In the genomic region with DNA sequence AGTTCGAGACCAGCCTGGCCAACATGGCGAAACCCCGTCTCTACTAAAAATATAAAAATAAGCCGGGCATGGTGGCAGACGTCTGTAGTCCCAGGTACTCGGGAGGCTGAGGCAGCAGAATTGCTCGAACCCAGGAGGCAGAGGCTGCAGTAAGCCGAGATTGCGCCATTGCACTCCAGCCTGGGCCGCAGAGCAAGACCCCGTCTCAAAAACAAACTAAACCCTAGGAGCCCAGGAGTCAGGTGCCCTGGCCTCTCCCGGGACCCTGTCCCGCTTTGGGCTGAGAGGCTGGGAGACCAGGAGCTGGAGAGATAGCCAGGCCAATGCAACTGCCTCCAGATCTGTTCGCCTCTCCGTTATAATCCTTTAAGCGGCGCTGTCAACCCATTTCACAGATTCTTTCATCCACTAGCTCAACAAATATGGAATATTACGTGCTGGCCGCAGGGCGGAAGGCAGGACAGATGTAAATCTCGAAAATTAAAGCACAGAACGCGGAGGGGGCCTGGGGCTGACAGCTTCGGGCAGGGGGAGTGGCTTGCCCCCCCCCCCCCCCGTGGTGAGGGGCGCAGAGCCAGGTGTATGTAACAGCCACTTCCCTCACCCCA, we compare ENCODE assay signal across 13 cellular contexts. TPM values are rescaled to one million over a fixed set of nuclear protein-coding genes. Genes with fewer than 3 reads are reported as not detected.
DNase-seq lines count a peak whose midpoint lies in the region; ATAC-seq and TF ChIP-seq lines count a peak whose summit lies in the region.
"Had no signal": no experiment of that assay in that cellular context is flagged by ENCODE, and none has a peak within 500 bp of the region (broad histone marks: within the 10 kb centered on the region; RNA-seq: fewer than 3 reads in every experiment).

No MANE protein-coding gene starts in this region.

- peaks cover 13% of the 10 kb centered on the region for H3K4me1 Mint-ChIP-seq in GM23338
- H3K4me1 Mint-ChIP-seq in activated T-helper 17 cell treated with anti-CD3 and anti-CD28 coated beads, Interleukin-2, amount 50 U/mL, for 72 hours: peaks cover 3% of the 10 kb centered on the region
- H3K4me1 Mint-ChIP-seq in activated T-helper 1 cell treated with anti-CD3 and anti-CD28 coated beads, Interleukin-12 subunit alpha, Interleukin-12 subunit beta, Interleukin-2, Interleukin-4 antibody, amounts not matched to agents 30 ng/mL and 10 ng/mL and 1 ng/mL, durations not matched to agents 14 hours and 24 hours and 36 hours (ENCODE audit: low read depth): peaks cover 12% of the 10 kb centered on the region

- H3K27me3 Mint-ChIP-seq in GM23338 (ENCODE audit: insufficient read depth, low read depth, poor library complexity): peaks cover 10% of the 10 kb centered on the region
- H3K27me3 Mint-ChIP-seq in activated T-helper 17 cell treated with anti-CD3 and anti-CD28 coated beads, Interleukin-2, amount 50 U/mL, for 72 hours: peaks cover 4% of the 10 kb centered on the region
- peaks cover 7% of the 10 kb centered on the region for H3K27me3 Mint-ChIP-seq in activated T-helper 1 cell treated with anti-CD3 and anti-CD28 coated beads, Interleukin-12 subunit alpha, Interleukin-12 subunit beta, Interleukin-2, Interleukin-4 antibody, amounts not matched to agents 30 ng/mL and 10 ng/mL and 1 ng/mL, durations not matched to agents 14 hours and 24 hours and 36 hours (ENCODE audit: insufficient read depth)

- H3K79me2 ChIP-seq in GM23338 (replicated peaks; ENCODE audit: insufficient read depth): no peaks in the 10 kb centered on the region
- H3K79me2 ChIP-seq in smooth muscle cell (ENCODE audit: low read depth): no peaks in the 10 kb centered on the region

- H2AFZ ChIP-seq in GM23338 (peak overlapping the region; percentile 80), smooth muscle cell (ENCODE audit: low read depth) (no peak overlapping the region)

- H3K9me3 Mint-ChIP-seq in GM23338: no peaks in the 10 kb centered on the region
- H3K9me3 Mint-ChIP-seq in activated T-helper 17 cell treated with anti-CD3 and anti-CD28 coated beads, Interleukin-2, amount 50 U/mL, for 72 hours: no peaks in the 10 kb centered on the region
- no peaks in the 10 kb centered on the region for H3K9me3 Mint-ChIP-seq in activated T-helper 1 cell treated with anti-CD3 and anti-CD28 coated beads, Interleukin-12 subunit alpha, Interleukin-12 subunit beta, Interleukin-2, Interleukin-4 antibody, amounts not matched to agents 30 ng/mL and 10 ng/mL and 1 ng/mL, durations not matched to agents 14 hours and 24 hours and 36 hours

- no peaks in the 10 kb centered on the region for H3K9me2 ChIP-seq in GM23338 (ENCODE audit: insufficient read depth)

- H3K4me3 ChIP-seq in GM23338 (peak overlapping the region; percentile 57), iPS-15b (ENCODE audit: low read depth, low read length) (peak overlapping the region; percentile 22), smooth muscle cell (peak overlapping the region; percentile 40), BE2C (ENCODE audit: low read depth, low read length) (no peak overlapping the region)

- no peak overlapping the region for H3K27ac Mint-ChIP-seq in GM23338
- no peak overlapping the region for H3K27ac Mint-ChIP-seq in activated T-helper 17 cell treated with anti-CD3 and anti-CD28 coated beads, Interleukin-2, amount 50 U/mL, for 72 hours
- H3K27ac Mint-ChIP-seq in activated T-helper 1 cell treated with anti-CD3 and anti-CD28 coated beads, Interleukin-12 subunit alpha, Interleukin-12 subunit beta, Interleukin-2, Interleukin-4 antibody, amounts not matched to agents 30 ng/mL and 10 ng/mL and 1 ng/mL, durations not matched to agents 14 hours and 24 hours and 36 hours: no peak overlapping the region
- H3K27ac Mint-ChIP-seq: progenitor cell of endocrine pancreas had no signal

- no peak overlapping the region for H3K4me3 Mint-ChIP-seq in GM23338
- peak overlapping the region; percentile 27 for H3K4me3 Mint-ChIP-seq in activated T-helper 17 cell treated with anti-CD3 and anti-CD28 coated beads, Interleukin-2, amount 50 U/mL, for 72 hours
- no peak overlapping the region for H3K4me3 Mint-ChIP-seq in activated T-helper 1 cell treated with anti-CD3 and anti-CD28 coated beads, Interleukin-12 subunit alpha, Interleukin-12 subunit beta, Interleukin-2, Interleukin-4 antibody, amounts not matched to agents 30 ng/mL and 10 ng/mL and 1 ng/mL, durations not matched to agents 14 hours and 24 hours and 36 hours

- H3K4me1 ChIP-seq in GM23338 (ENCODE audit: insufficient read depth) (peaks cover 19% of the 10 kb centered on the region), iPS-15b (ENCODE audit: control insufficient read depth, insufficient read depth, low read length) (peaks cover 7% of the 10 kb centered on the region), smooth muscle cell (ENCODE audit: low read depth) (peaks cover 4% of the 10 kb centered on the region), BE2C (0 out of 2 replicates have a peak, but pooled peaks cover under 1% of the 10 kb centered on the region)

- ATAC-seq in GM23338 (no peak), GM19023 (IDR thresholded peaks at IDR 0.05; ENCODE audit: unreplicated experiment) (no peak)
- no peak for ATAC-seq in activated T-helper 17 cell treated with anti-CD3 and anti-CD28 coated beads, Interleukin-2, amount 50 U/mL, for 72 hours (replicated peaks)

- no peak for TF ChIP-seq CTCF in GM23338 (conservative IDR thresholded peaks at IDR 0.05; ENCODE audit: low read depth in 2 of 2)
- no peak for TF ChIP-seq CTCF in smooth muscle cell (IDR thresholded peaks at IDR 0.05; ENCODE audit: borderline replicate concordance, insufficient read depth, poor library complexity, severe bottlenecking)
- no peak for TF ChIP-seq CTCF in BE2C (IDR thresholded peaks at IDR 0.05; ENCODE audit: low read depth, low read length)

- H3K36me3 ChIP-seq in GM23338 (ENCODE audit: insufficient read depth) (no peaks in the 10 kb centered on the region), iPS-15b (ENCODE audit: control insufficient read depth, insufficient read depth, low read length) (peaks cover 16% of the 10 kb centered on the region), smooth muscle cell (ENCODE audit: low read depth) (no peaks in the 10 kb centered on the region), BE2C (no peaks in the 10 kb centered on the region)

- peaks cover 15% of the 10 kb centered on the region for H3K36me3 Mint-ChIP-seq in GM23338 (ENCODE audit: low read depth)
- no peaks in the 10 kb centered on the region for H3K36me3 Mint-ChIP-seq in activated T-helper 17 cell treated with anti-CD3 and anti-CD28 coated beads, Interleukin-2, amount 50 U/mL, for 72 hours (ENCODE audit: low read depth)
- H3K36me3 Mint-ChIP-seq in activated T-helper 1 cell treated with anti-CD3 and anti-CD28 coated beads, Interleukin-12 subunit alpha, Interleukin-12 subunit beta, Interleukin-2, Interleukin-4 antibody, amounts not matched to agents 30 ng/mL and 10 ng/mL and 1 ng/mL, durations not matched to agents 14 hours and 24 hours and 36 hours (ENCODE audit: low read depth): no peaks in the 10 kb centered on the region

- no peak for DNase-seq in GM23338 (ENCODE audit: low spot score)
- no peak for DNase-seq in smooth muscle cell (lab: John Stamatoyannopoulos, UW; ENCODE audit: unreplicated experiment)
- no peak for DNase-seq in SHP77 treated with DMSO at 0.1 percent for 48 hours (lab: John Stamatoyannopoulos, UW)
- DNase-seq in activated T-helper 1 cell treated with anti-CD3 and anti-CD28 coated beads, Interleukin-12 subunit alpha, Interleukin-12 subunit beta, Interleukin-2, Interleukin-4 antibody, amounts not matched to agents 30 ng/mL and 10 ng/mL and 1 ng/mL, durations not matched to agents 14 hours and 24 hours and 36 hours (ENCODE audit: low spot score): no peak
- DNase-seq in BE2C: no peak
- DNase-seq: activated CD4-positive, CD25-positive, alpha-beta regulatory T cell treated with anti-CD3 and anti-CD28 coated beads, Interleukin-2, amount 50 U/mL, for 72 hours; activated gamma-delta T cell had no signal

- peaks cover 20% of the 10 kb centered on the region; the same call in 1 of the 2 replicates for H3F3A ChIP-seq in GM23338 (replicated peaks; ENCODE audit: low read depth)
- no peaks in the 10 kb centered on the region for H3F3A ChIP-seq in smooth muscle cell (ENCODE audit: low read depth)

- H3K27me3 ChIP-seq in GM23338 (ENCODE audit: insufficient read depth): peaks cover 26% of the 10 kb centered on the region
- peaks cover 4% of the 10 kb centered on the region for H3K27me3 ChIP-seq in iPS-15b (ENCODE audit: control insufficient read depth, insufficient read depth, low read length)
- no peaks in the 10 kb centered on the region for H3K27me3 ChIP-seq in smooth muscle cell (ENCODE audit: low read depth)
- H3K27me3 ChIP-seq in BE2C: no peaks in the 10 kb centered on the region

- 90% methylated on average over 25 of the region's 26 CpGs for WGBS in smooth muscle cell (ENCODE audit: low lambda C conversion rate)

- H3K4me2 ChIP-seq in GM23338 (peak overlapping the region; percentile 79), smooth muscle cell (peak overlapping the region; percentile 75)

- no peak overlapping the region for H3K27ac ChIP-seq in GM23338 (ENCODE audit: low read depth)
- no peak overlapping the region for H3K27ac ChIP-seq in smooth muscle cell (ENCODE audit: low read depth)

- H4K20me1 ChIP-seq in GM23338 (replicated peaks; ENCODE audit: insufficient read depth) (no peaks in the 10 kb centered on the region; the same call in 1 of the 2 replicates), smooth muscle cell (ENCODE audit: low read depth) (no peaks in the 10 kb centered on the region)

- intact Hi-C loops in activated T-helper 1 cell treated with anti-CD3 and anti-CD28 coated beads, Interleukin-12 subunit alpha, Interleukin-12 subunit beta, Interleukin-2, Interleukin-4 antibody, amounts not matched to agents 30 ng/mL and 10 ng/mL and 1 ng/mL, durations not matched to agents 14 hours and 24 hours and 36 hours (cut with micrococcal nuclease): no loop called here

- no peak overlapping the region for H3K9ac ChIP-seq in iPS-15b (ENCODE audit: low read depth, low read length)
- H3K9ac ChIP-seq in smooth muscle cell (ENCODE audit: low read depth): no peak overlapping the region

- H3K9me3 ChIP-seq in iPS-15b (ENCODE audit: control insufficient read depth, insufficient read depth, low read length) (no peaks in the 10 kb centered on the region), smooth muscle cell (replicated peaks; ENCODE audit: low read depth) (no peaks in the 10 kb centered on the region), BE2C (no peaks in the 10 kb centered on the region)

RNA-seq across cellular contexts. Expression of a gene that starts 5.3 kb away (rescaled TPM):
- total RNA-seq in GM23338 (2014; rRNA removed; shearing (Covaris generic)): 3.8 and 4.2 TPM in 2 replicates
- polyA plus RNA-seq in GM23338 (2016; fragmentation: Nextera tagmentation; extraction: Ambion mirVana): 5.9 and 6.1 TPM in 2 replicates
- total RNA-seq in activated T-helper 17 cell treated with anti-CD3 and anti-CD28 coated beads, Interleukin-2, amount 50 U/mL, for 72 hours: 1 to 10 TPM in 1 of 2 donors, under 1 TPM in 1; 0.28 to 4.6 TPM
- 0.18 TPM in 1 of 2 replicates, not detected in the other for total RNA-seq in smooth muscle cell
- not detected in 2 replicates for polyA plus RNA-seq in smooth muscle cell
- total RNA-seq in activated T-helper 1 cell treated with anti-CD3 and anti-CD28 coated beads, Interleukin-12 subunit alpha, Interleukin-12 subunit beta, Interleukin-2, Interleukin-4 antibody, amounts not matched to agents 30 ng/mL and 10 ng/mL and 1 ng/mL, durations not matched to agents 14 hours and 24 hours and 36 hours: 0.22 and 0.47 TPM in 2 replicates
- not detected for polyA plus RNA-seq in BE2C (2012; ENCODE audit: insufficient read depth, insufficient read length, low read depth)
- total RNA-seq: Right ventricle myocardium superior had no signal

RNA-seq across cellular contexts. Expression of a gene that starts 8.7 kb away (rescaled TPM):
- 16.9 and 17.5 TPM in 2 replicates for total RNA-seq in GM23338 (2014; rRNA removed; shearing (Covaris generic))
- polyA plus RNA-seq in GM23338 (2016; fragmentation: Nextera tagmentation; extraction: Ambion mirVana): 12.6 and 13.0 TPM in 2 replicates
- 1 to 10 TPM; 1.9 to 2.4 TPM for total RNA-seq in activated T-helper 17 cell treated with anti-CD3 and anti-CD28 coated beads, Interleukin-2, amount 50 U/mL, for 72 hours
- not detected in 2 replicates for total RNA-seq in smooth muscle cell
- 0.17 TPM in 1 of 2 replicates, not detected in the other for polyA plus RNA-seq in smooth muscle cell
- 1.3 TPM in 2 replicates for total RNA-seq in activated T-helper 1 cell treated with anti-CD3 and anti-CD28 coated beads, Interleukin-12 subunit alpha, Interleukin-12 subunit beta, Interleukin-2, Interleukin-4 antibody, amounts not matched to agents 30 ng/mL and 10 ng/mL and 1 ng/mL, durations not matched to agents 14 hours and 24 hours and 36 hours
- polyA plus RNA-seq in BE2C (2012; ENCODE audit: insufficient read depth, insufficient read length, low read depth): not detected
- total RNA-seq: LHCN-M2, Right ventricle myocardium superior had no signal

RNA-seq across cellular contexts. Expression of a gene that starts 43.3 kb away (rescaled TPM):
- 141 and 173 TPM in 2 replicates for total RNA-seq in GM23338 (2014; rRNA removed; shearing (Covaris generic))
- polyA plus RNA-seq in GM23338 (2016; fragmentation: Nextera tagmentation; extraction: Ambion mirVana) (111 and 113 TPM in 2 replicates), smooth muscle cell (37.6 and 41.6 TPM in 2 replicates)
- 100 to 1,000 TPM; 146 to 202 TPM for total RNA-seq in activated T-helper 17 cell treated with anti-CD3 and anti-CD28 coated beads, Interleukin-2, amount 50 U/mL, for 72 hours
- 14.9 and 16.0 TPM in 2 replicates for total RNA-seq in smooth muscle cell
- total RNA-seq in activated T-helper 1 cell treated with anti-CD3 and anti-CD28 coated beads, Interleukin-12 subunit alpha, Interleukin-12 subunit beta, Interleukin-2, Interleukin-4 antibody, amounts not matched to agents 30 ng/mL and 10 ng/mL and 1 ng/mL, durations not matched to agents 14 hours and 24 hours and 36 hours: 171 and 178 TPM in 2 replicates
- 20.8 TPM for polyA plus RNA-seq in BE2C (2012; ENCODE audit: insufficient read depth, insufficient read length, low read depth)

RNA-seq across cellular contexts. Expression of a gene that starts 48.9 kb away (rescaled TPM):
- total RNA-seq in GM23338 (2014; rRNA removed; shearing (Covaris generic)): 86.4 and 113 TPM in 2 replicates
- 24.8 and 28.2 TPM in 2 replicates for polyA plus RNA-seq in GM23338 (2016; fragmentation: Nextera tagmentation; extraction: Ambion mirVana)
- total RNA-seq in activated T-helper 17 cell treated with anti-CD3 and anti-CD28 coated beads, Interleukin-2, amount 50 U/mL, for 72 hours: 10 to 100 TPM; 31.3 to 57.8 TPM
- total RNA-seq in smooth muscle cell: 49.0 and 51.7 TPM in 2 replicates
- polyA plus RNA-seq in smooth muscle cell: 18.0 and 22.0 TPM in 2 replicates
- total RNA-seq in activated T-helper 1 cell treated with anti-CD3 and anti-CD28 coated beads, Interleukin-12 subunit alpha, Interleukin-12 subunit beta, Interleukin-2, Interleukin-4 antibody, amounts not matched to agents 30 ng/mL and 10 ng/mL and 1 ng/mL, durations not matched to agents 14 hours and 24 hours and 36 hours: 90.0 and 95.4 TPM in 2 replicates
- polyA plus RNA-seq in BE2C (2012; ENCODE audit: insufficient read depth, insufficient read length, low read depth): 327 TPM

RNA-seq across cellular contexts. Expression of a gene that starts 49.2 kb away (rescaled TPM):
- total RNA-seq in GM23338 (2014; rRNA removed; shearing (Covaris generic)): 13.3 and 19.9 TPM in 2 replicates
- polyA plus RNA-seq in GM23338 (2016; fragmentation: Nextera tagmentation; extraction: Ambion mirVana): 24.2 and 25.0 TPM in 2 replicates
- total RNA-seq in activated T-helper 17 cell treated with anti-CD3 and anti-CD28 coated beads, Interleukin-2, amount 50 U/mL, for 72 hours: 1 to 10 TPM in 1 of 2 donors, under 1 TPM in 1; 0.39 to 1.2 TPM
- total RNA-seq in smooth muscle cell: 1.7 and 4.1 TPM in 2 replicates
- polyA plus RNA-seq in smooth muscle cell: 2.1 and 3.7 TPM in 2 replicates
- 0.39 and 0.88 TPM in 2 replicates for total RNA-seq in activated T-helper 1 cell treated with anti-CD3 and anti-CD28 coated beads, Interleukin-12 subunit alpha, Interleukin-12 subunit beta, Interleukin-2, Interleukin-4 antibody, amounts not matched to agents 30 ng/mL and 10 ng/mL and 1 ng/mL, durations not matched to agents 14 hours and 24 hours and 36 hours
- not detected for polyA plus RNA-seq in BE2C (2012; ENCODE audit: insufficient read depth, insufficient read length, low read depth)
